ENCODE assay signal across 10 cellular contexts in genomic region chr11:85955531-85955930, GRCh38.
DNase-seq lines count a peak whose midpoint lies in the region; ATAC-seq and TF ChIP-seq lines count a peak whose summit lies in the region.
"Had no signal": no experiment of that assay in that cellular context is flagged by ENCODE, and none has a peak within 500 bp of the region (broad histone marks: within the 10 kb centered on the region; RNA-seq: fewer than 3 reads in every experiment).

No MANE protein-coding gene starts in this region.

- no peaks in the 10 kb centered on the region for H3K27me3 ChIP-seq in ascending aorta
- no peaks in the 10 kb centered on the region for H3K27me3 ChIP-seq in cardiac muscle cell
- H3K27me3 ChIP-seq in effector memory CD4-positive, alpha-beta T cell (replicated peaks; ENCODE audit: control insufficient read depth, insufficient read depth, low read length, poor library complexity, severe bottlenecking): no peaks in the 10 kb centered on the region
- H3K27me3 ChIP-seq: pancreas had no signal

- TF ChIP-seq CTCF in ascending aorta (IDR thresholded peaks at IDR 0.05): no peak
- no peak for TF ChIP-seq CTCF in cardiac muscle cell (IDR thresholded peaks at IDR 0.05; ENCODE audit: low read depth, low read length)
- TF ChIP-seq CTCF in omental fat pad (IDR thresholded peaks at IDR 0.05): no peak

- no peak overlapping the region for H3K4me3 ChIP-seq in ascending aorta
- no peak overlapping the region for H3K4me3 ChIP-seq in cardiac muscle cell
- H3K4me3 ChIP-seq in effector memory CD4-positive, alpha-beta T cell (ENCODE audit: insufficient read depth, low read depth, low read length, poor library complexity, severe bottlenecking): no peak overlapping the region
- H3K4me3 ChIP-seq: pancreas had no signal

- intact Hi-C loops in ascending aorta (cut with DNase I): no loop called here

- H3K9me3 ChIP-seq in ascending aorta (peaks cover 0 to 6% of the 10 kb centered on the region in 2 donors), cardiac muscle cell (ENCODE audit: low read depth) (no peaks in the 10 kb centered on the region)
- peaks cover 4% of the 10 kb centered on the region for H3K9me3 ChIP-seq in effector memory CD4-positive, alpha-beta T cell (ENCODE audit: control insufficient read depth, low read length)
- H3K9me3 ChIP-seq: pancreas had no signal

- peaks cover 0 to 7% of the 10 kb centered on the region in 2 donors for H3K4me1 ChIP-seq in ascending aorta
- peaks cover 27% of the 10 kb centered on the region for H3K4me1 ChIP-seq in cardiac muscle cell (ENCODE audit: low read depth)
- no peaks in the 10 kb centered on the region for H3K4me1 ChIP-seq in effector memory CD4-positive, alpha-beta T cell (ENCODE audit: control insufficient read depth, insufficient read depth, low read length, poor library complexity, severe bottlenecking)

- peak; percentile 83 for DNase-seq in EH (ENCODE audit: low read depth)
- no peak for DNase-seq in ascending aorta (ENCODE audit: low spot score in 2 of 2)
- peak; percentile 28 to 85 for DNase-seq in cardiac muscle cell (ENCODE audit: low read depth in 1 of 2, low spot score in 1 of 2)
- DNase-seq in omental fat pad (ENCODE audit: low spot score): no peak
- DNase-seq in effector memory CD4-positive, alpha-beta T cell: no peak
- no peak for DNase-seq in activated gamma-delta T cell (lab: John Stamatoyannopoulos, UW)
- DNase-seq in NCI-H2196 treated with DMSO at 0.1 percent for 48 hours (lab: John Stamatoyannopoulos, UW; ENCODE audit: unreplicated experiment): no peak
- DNase-seq: NCI-H82, pancreas had no signal

- peaks cover 23 to 58% of the 10 kb centered on the region in 2 donors for H3K36me3 ChIP-seq in ascending aorta
- H3K36me3 ChIP-seq in cardiac muscle cell: peaks cover 14% of the 10 kb centered on the region
- peaks cover 33% of the 10 kb centered on the region for H3K36me3 ChIP-seq in effector memory CD4-positive, alpha-beta T cell (ENCODE audit: control insufficient read depth, insufficient read depth, low read length)

- ATAC-seq in omental fat pad (ENCODE audit: low FRiP score) (peak; percentile 66), GM21529 (IDR thresholded peaks at IDR 0.05; ENCODE audit: unreplicated experiment) (no peak)

- peak overlapping the region; percentile 12 to 36 for H3K27ac ChIP-seq in ascending aorta
- H3K27ac ChIP-seq in cardiac muscle cell: peak overlapping the region; percentile 92
- no peak overlapping the region for H3K27ac ChIP-seq in effector memory CD4-positive, alpha-beta T cell (ENCODE audit: insufficient read depth, low read length, poor library complexity, severe bottlenecking)
- H3K27ac ChIP-seq: pancreas had no signal

Comparison
In these comparisons a context has a peak if more than half of its experiments do, and no peak if none do; other contexts are left out.
1. DNase-seq: peak in EH (single experiment) and cardiac muscle cell (2 of 2); none in ascending aorta (0 of 2), omental fat pad (single experiment), effector memory CD4-positive, alpha-beta T cell (0 of 3), activated gamma-delta T cell (single experiment) and NCI-H2196 treated with DMSO at 0.1 percent for 48 hours (single experiment).